25 cellular contexts compared by ENCODE assay signal in genomic region chr20:52167232-52167840, GRCh38.
"Had no signal": no experiment of that assay in that cellular context is flagged by ENCODE, and none has a peak within 500 bp of the region (broad histone marks: within the 10 kb centered on the region; RNA-seq: fewer than 3 reads in every experiment).

No MANE protein-coding gene starts in this region.

- ATAC-seq: Panc1, Right ventricle myocardium inferior, SK-N-SH treated with all-trans-retinoic acid at 6 μM for 48 hours, T-cell had no signal

- H2AFZ ChIP-seq: PC-9 had no signal

- FAIRE-seq: RCC 7860 had no signal

- H3K4me2 ChIP-seq: PC-9 had no signal

- H3K9me3 ChIP-seq: SJCRH30 had no signal

- H3K27me3 ChIP-seq: SJCRH30 had no signal

- H3K4me1 ChIP-seq: SJCRH30 had no signal

- H3K27ac ChIP-seq: PC-9, RWPE1, SJCRH30, SK-N-MC had no signal

- H3K4me3 ChIP-seq: PC-9, SJCRH30, SK-N-MC had no signal

- DNase-seq: Karpas-422, MV-4-11, NCI-H1092, NCI-H1105, NCI-H1417 treated with DMSO at 0.1 percent for 48 hours, NCI-H1436 treated with DMSO at 0.1 percent for 48 hours, NCI-H1694 treated with DMSO at 0.1 percent for 48 hours, NCI-H187 treated with DMSO at 0.1 percent for 48 hours, NCI-H2171 treated with DMSO at 0.1 percent for 48 hours, NCI-H2227 treated with DMSO at 0.1 percent for 48 hours, NCI-H345, NCI-H446, NCI-H524 treated with DMSO at 0.1 percent for 48 hours, NCI-H526 treated with DMSO at 0.1 percent for 48 hours, NCI-H774, PC-9, SIG-M5, SJCRH30, T-cell had no signal
